In genomic region chr9:137184881-137185660, GRCh38 we compare ENCODE assay signal across 41 cellular contexts. TPM values are rescaled to one million over a fixed set of nuclear protein-coding genes. Genes with fewer than 3 reads are reported as not detected.
"Had no signal": no experiment of that assay in that cellular context is flagged by ENCODE, and none has a peak within 500 bp of the region (broad histone marks: within the 10 kb centered on the region; RNA-seq: fewer than 3 reads in every experiment).

No MANE protein-coding gene starts in this region.

- H3K27me3 ChIP-seq: brain microvascular endothelial cell, esophagus squamous epithelium, gastroesophageal sphincter, heart right ventricle had no signal

- H3K4me3 Mint-ChIP-seq: activated B cell treated with CpG ODN at 0.5 μM for 24 hours; activated CD8-positive, alpha-beta T cell treated with anti-CD3 and anti-CD28 coated beads for 36 hours; activated naive CD4-positive, alpha-beta T cell treated with anti-CD3 and anti-CD28 coated beads for 36 hours; activated T-cell treated with anti-CD3 and anti-CD28 coated beads, Interleukin-2, amount 50 U/mL, for 4 hours; activated T-helper 17 cell treated with anti-CD3 and anti-CD28 coated beads, Interleukin-2, amount 50 U/mL, for 72 hours; effector memory CD8-positive, alpha-beta T cell; T-helper 2 cell treated with Interferon-gamma antibody and Interleukin-4, amounts not matched to agents 5 μg/mL and 100 μg/mL, for 36 hours had no signal

- DNase-seq: activated B cell treated with CpG ODN at 0.5 μM for 24 hours; activated CD4-positive, alpha-beta T cell treated with anti-CD3 and anti-CD28 coated beads for 48 hours; activated CD4-positive, alpha-beta T cell treated with anti-CD3 and anti-CD28 coated beads, Interleukin-2, amount 50 U/mL, for 1 hour; activated CD4-positive, alpha-beta T cell treated with anti-CD3 and anti-CD28 coated beads, Interleukin-2, amount 50 U/mL, for 48 hours; activated CD8-positive, alpha-beta memory T cell treated with anti-CD3 and anti-CD28 coated beads for 24 hours; activated CD8-positive, alpha-beta T cell treated with anti-CD3 and anti-CD28 coated beads for 36 hours; activated effector memory CD4-positive, alpha-beta T cell treated with Interleukin-2 at 50 U/mL for 16 hours; activated gamma-delta T cell treated with Interleukin-2 at 50 U/mL for 16 hours; activated naive CD4-positive, alpha-beta T cell treated with anti-CD3 and anti-CD28 coated beads for 36 hours; activated T-cell treated with anti-CD3 and anti-CD28 coated beads, Interleukin-2, amount 50 U/mL, for 4 hours; amniotic stem cell; anterior cingulate cortex; brain microvascular endothelial cell; cortex of kidney; dermis blood vessel endothelial cell; effector CD4-positive, alpha-beta T cell; effector memory CD8-positive, alpha-beta T cell; esophagus squamous epithelium; foreskin melanocyte; heart right ventricle; T-helper 1 cell; T-helper 17 cell; T1000; WERI-Rb-1 had no signal

- ATAC-seq: activated CD4-positive, CD25-positive, alpha-beta regulatory T cell treated with anti-CD3 and anti-CD28 coated beads, Interleukin-2, amount 50 U/mL, for 24 hours; activated CD8-positive, alpha-beta T cell treated with anti-CD3 and anti-CD28 coated beads for 36 hours; activated T-cell treated with anti-CD3 and anti-CD28 coated beads, Interleukin-2, amount 50 U/mL, for 4 hours; activated T-helper 17 cell treated with anti-CD3 and anti-CD28 coated beads, Interleukin-2, amount 50 U/mL, for 72 hours; effector memory CD8-positive, alpha-beta T cell; gastroesophageal sphincter; heart right ventricle; T-helper 17 cell had no signal

- H3K27ac Mint-ChIP-seq: activated B cell treated with CpG ODN at 0.5 μM for 24 hours; activated CD8-positive, alpha-beta T cell treated with anti-CD3 and anti-CD28 coated beads for 36 hours; activated naive CD4-positive, alpha-beta T cell treated with anti-CD3 and anti-CD28 coated beads for 36 hours; activated naive CD4-positive, alpha-beta T cell treated with anti-CD3 and anti-CD28 coated beads, Interleukin-2, amount 50 U/mL, for 24 hours; activated T-helper 17 cell treated with anti-CD3 and anti-CD28 coated beads, Interleukin-2, amount 50 U/mL, for 72 hours; effector memory CD8-positive, alpha-beta T cell; T-helper 17 cell; T-helper 2 cell treated with Interferon-gamma antibody and Interleukin-4, amounts not matched to agents 5 μg/mL and 100 μg/mL, for 36 hours had no signal

- H3K9me3 ChIP-seq: esophagus squamous epithelium, gastroesophageal sphincter, heart right ventricle had no signal

- H3K9me3 Mint-ChIP-seq: activated B cell treated with CpG ODN at 0.5 μM for 24 hours; activated CD8-positive, alpha-beta T cell treated with anti-CD3 and anti-CD28 coated beads for 36 hours; activated naive CD4-positive, alpha-beta T cell treated with anti-CD3 and anti-CD28 coated beads for 36 hours; activated naive CD4-positive, alpha-beta T cell treated with anti-CD3 and anti-CD28 coated beads, Interleukin-2, amount 50 U/mL, for 24 hours; activated T-cell treated with anti-CD3 and anti-CD28 coated beads, Interleukin-2, amount 50 U/mL, for 4 hours; activated T-helper 17 cell treated with anti-CD3 and anti-CD28 coated beads, Interleukin-2, amount 50 U/mL, for 72 hours; effector memory CD8-positive, alpha-beta T cell; T-helper 2 cell treated with Interferon-gamma antibody and Interleukin-4, amounts not matched to agents 5 μg/mL and 100 μg/mL, for 36 hours had no signal

- H3K27me3 Mint-ChIP-seq: activated B cell treated with CpG ODN at 0.5 μM for 24 hours; activated CD8-positive, alpha-beta T cell treated with anti-CD3 and anti-CD28 coated beads for 36 hours; activated naive CD4-positive, alpha-beta T cell treated with anti-CD3 and anti-CD28 coated beads, Interleukin-2, amount 50 U/mL, for 24 hours; activated T-helper 17 cell treated with anti-CD3 and anti-CD28 coated beads, Interleukin-2, amount 50 U/mL, for 72 hours; effector memory CD8-positive, alpha-beta T cell; T-helper 17 cell had no signal

- H3K36me3 Mint-ChIP-seq: activated naive CD4-positive, alpha-beta T cell treated with anti-CD3 and anti-CD28 coated beads, Interleukin-2, amount 50 U/mL, for 24 hours had no signal

- FAIRE-seq: astrocyte, bronchial epithelial cell, colon, endothelial cell of umbilical vein had no signal

- H3K27ac ChIP-seq: brain microvascular endothelial cell, epithelial cell of prostate, esophagus squamous epithelium, gastroesophageal sphincter, heart right ventricle, WERI-Rb-1 had no signal

- H3K4me3 ChIP-seq: esophagus squamous epithelium, gastroesophageal sphincter, heart right ventricle had no signal

RNA-seq across cellular contexts. Expression of gene TMEM210, which starts 13.2 kb away (rescaled TPM):
- total RNA-seq: activated B cell treated with CpG ODN at 0.5 μM for 24 hours; activated CD8-positive, alpha-beta T cell treated with anti-CD3 and anti-CD28 coated beads for 36 hours; activated naive CD4-positive, alpha-beta T cell treated with anti-CD3 and anti-CD28 coated beads for 36 hours; activated T-cell treated with anti-CD3 and anti-CD28 coated beads, Interleukin-2, amount 50 U/mL, for 4 hours; activated T-helper 17 cell treated with anti-CD3 and anti-CD28 coated beads, Interleukin-2, amount 50 U/mL, for 72 hours; astrocyte; bronchial epithelial cell; cardiac septum; chondrocyte; dermis blood vessel endothelial cell; endothelial cell of umbilical vein; esophagus squamous epithelium; fibroblast of lung; fibroblast of villous mesenchyme; gastroesophageal sphincter; glomerular endothelial cell; heart right ventricle; T-helper 17 cell had no signal
- polyA plus RNA-seq: adipose tissue, endothelial cell of umbilical vein, esophagus, fibroblast of lung, heart right ventricle had no signal

RNA-seq across cellular contexts. Expression of gene LRRC26, which starts 15.2 kb away (rescaled TPM):
- total RNA-seq: activated CD8-positive, alpha-beta T cell treated with anti-CD3 and anti-CD28 coated beads for 36 hours; activated naive CD4-positive, alpha-beta T cell treated with anti-CD3 and anti-CD28 coated beads for 36 hours; activated T-helper 17 cell treated with anti-CD3 and anti-CD28 coated beads, Interleukin-2, amount 50 U/mL, for 72 hours; astrocyte; cardiac septum; chondrocyte; dermis blood vessel endothelial cell; endothelial cell of umbilical vein; fibroblast of lung; fibroblast of villous mesenchyme; glomerular endothelial cell; heart right ventricle; T-helper 17 cell had no signal
- polyA plus RNA-seq: fibroblast of lung, heart right ventricle had no signal
